23 cellular contexts compared by ENCODE assay signal in the genomic region with DNA sequence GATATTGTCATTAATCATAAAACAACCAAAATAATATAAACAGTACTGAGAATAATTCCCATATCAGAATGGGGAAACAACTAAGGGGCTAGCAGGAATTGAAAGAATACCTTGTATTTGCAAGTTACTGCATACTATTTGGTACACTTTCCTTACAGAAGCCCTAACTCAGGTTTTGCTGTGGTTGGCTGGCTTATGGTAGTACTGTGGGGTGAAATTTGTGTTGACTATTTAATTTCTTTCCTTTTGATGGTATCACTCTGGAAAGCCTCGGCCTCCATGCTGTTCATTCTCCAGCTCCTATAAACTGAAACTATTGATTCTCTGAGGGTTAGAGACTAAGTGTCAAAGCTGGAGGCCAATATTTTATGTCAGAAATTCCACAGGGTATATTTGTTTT. TPM values are rescaled to one million over a fixed set of nuclear protein-coding genes. Genes with fewer than 3 reads are reported as not detected.
DNase-seq lines count a peak whose midpoint lies in the region; ATAC-seq, FAIRE-seq and TF ChIP-seq lines count a peak whose summit lies in the region.
"Had no signal": no experiment of that assay in that cellular context is flagged by ENCODE, and none has a peak within 500 bp of the region (broad histone marks: within the 10 kb centered on the region; RNA-seq: fewer than 3 reads in every experiment).

No MANE protein-coding gene starts in this region.

- H3K9me3 ChIP-seq in HUES6 (ENCODE audit: control insufficient read depth, insufficient read depth, low read depth, low read length) (no peaks in the 10 kb centered on the region), H1 (ENCODE audit: insufficient read depth in 2 of 2, low read depth in 1 of 2, low read length in 1 of 2) (no peaks in the 10 kb centered on the region), mesenchymal stem cell (ENCODE audit: control insufficient read depth, low read length) (no peaks in the 10 kb centered on the region), smooth muscle cell (replicated peaks; ENCODE audit: low read depth) (no peaks in the 10 kb centered on the region), esophagus squamous epithelium (no peaks in the 10 kb centered on the region), Peyer's patch (no peaks in the 10 kb centered on the region)

- TF ChIP-seq POLR2A in H1 (IDR thresholded peaks at IDR 0.05; ENCODE audit: control extremely low read depth in 1 of 2, low read depth in 2 of 2, low read length in 2 of 2) (no peak), esophagus squamous epithelium (IDR thresholded peaks at IDR 0.05) (no peak), Peyer's patch (IDR thresholded peaks at IDR 0.05) (no peak)

- FAIRE-seq in H1 (lab: Jason Lieb, UNC): no peak

- H3K9ac ChIP-seq in HUES6 (ENCODE audit: low read length): no peak overlapping the region
- H3K9ac ChIP-seq in H1 (replicated peaks in 1 of 4; ENCODE audit: extremely low read depth in 1 of 4, low read depth in 3 of 4, low read length in 3 of 4): no peak overlapping the region
- peak overlapping the region; percentile 13 for H3K9ac ChIP-seq in mesenchymal stem cell (ENCODE audit: low read length)
- H3K9ac ChIP-seq in smooth muscle cell (ENCODE audit: low read depth): peak overlapping the region; percentile 84

- H3K4ac ChIP-seq in H1 (replicated peaks; ENCODE audit: insufficient read length, low read depth, low read length): no peak overlapping the region
- H3K4ac ChIP-seq in mesenchymal stem cell (ENCODE audit: low read depth in 1 of 2, low read length in 2 of 2): no peak overlapping the region

- no peak for DNase-seq in H1 (ENCODE audit: low read depth in 1 of 2, low spot score in 2 of 2)
- DNase-seq in mesenchymal stem cell: peak; percentile 29
- DNase-seq in smooth muscle cell (lab: John Stamatoyannopoulos, UW; ENCODE audit: unreplicated experiment): no peak
- no peak for DNase-seq in esophagus squamous epithelium (lab: John Stamatoyannopoulos, UW)
- no peak for DNase-seq in Peyer's patch
- no peak for DNase-seq in brain microvascular endothelial cell
- DNase-seq: activated CD8-positive, alpha-beta memory T cell treated with anti-CD3 and anti-CD28 coated beads, Interleukin-2, amount 50 U/mL, for 48 hours; activated gamma-delta T cell treated with Interleukin-2 at 50 U/mL for 16 hours; amygdala; DMS79 treated with DMSO at 0.1 percent for 48 hours; hippocampal formation; kidney glomerular epithelial cell; NCI-H1105 treated with DMSO at 0.1 percent for 48 hours; OCI-M1; SIG-M5; stimulated activated CD4-positive, alpha-beta T cell treated with anti-CD3 and anti-CD28 coated beads, Interleukin-2, amount 100 ng/mL, for 24 hours; stimulated activated naive CD8-positive, alpha-beta T cell treated with anti-CD3 and anti-CD28 coated beads, Interleukin-15, Interleukin-2, amounts not matched to agents 100 U/mL and 50 U/mL, for 24 hours; T-helper 17 cell; trophoblast cell had no signal

- H3K4me2 ChIP-seq in H1 (ENCODE audit: insufficient read depth in 1 of 2, low read depth in 2 of 2, low read length in 2 of 2) (peak overlapping the region; percentile 31 to 100; a peak in 3 of 4 replicates), mesenchymal stem cell (ENCODE audit: low read length, poor library complexity, severe bottlenecking) (no peak overlapping the region), smooth muscle cell (peak overlapping the region; percentile 98)

- H3K23ac ChIP-seq in H1 (ENCODE audit: insufficient read length) (no peak overlapping the region), mesenchymal stem cell (ENCODE audit: low read length in 2 of 2) (no peak overlapping the region)

- H4K8ac ChIP-seq in H1 (ENCODE audit: extremely low read depth, insufficient read depth, low read length) (no peak overlapping the region), mesenchymal stem cell (ENCODE audit: low read length) (no peak overlapping the region)

- H2AK5ac ChIP-seq in H1 (ENCODE audit: low read depth, low read length): no peak overlapping the region
- H2AK5ac ChIP-seq in mesenchymal stem cell (ENCODE audit: low read length, severe bottlenecking): no peak overlapping the region

- H2BK120ac ChIP-seq in H1 (replicated peaks; ENCODE audit: low read depth, low read length) (peak overlapping the region; percentile 13), mesenchymal stem cell (ENCODE audit: low read depth, low read length) (no peak overlapping the region)

- peak overlapping the region; percentile 49 for H3K4me3 ChIP-seq in HUES6 (ENCODE audit: low read depth, low read length)
- H3K4me3 ChIP-seq in H1 (ENCODE audit: extremely low read depth in 1 of 4, insufficient read depth in 2 of 4, low read depth in 3 of 4, low read length in 4 of 4): peak overlapping the region in 2 of 4 experiments; percentile 55 to 69; a peak in 2 of 8 replicates
- H3K4me3 ChIP-seq in mesenchymal stem cell (ENCODE audit: insufficient read depth in 1 of 2, low read depth in 1 of 2, low read length in 2 of 2): no peak overlapping the region
- H3K4me3 ChIP-seq in smooth muscle cell: peak overlapping the region; percentile 61
- H3K4me3 ChIP-seq in esophagus squamous epithelium: no peak overlapping the region
- H3K4me3 ChIP-seq in Peyer's patch: no peak overlapping the region
- no peak overlapping the region for H3K4me3 ChIP-seq in brain microvascular endothelial cell (ENCODE audit: low read depth, low read length)

- H4K20me1 ChIP-seq in H1 (replicated peaks in 1 of 2; ENCODE audit: control insufficient read depth in 1 of 2, insufficient read depth in 2 of 2, low read length in 2 of 2): peaks cover 0 to 2% of the 10 kb centered on the region in 2 experiments
- H4K20me1 ChIP-seq in smooth muscle cell (ENCODE audit: low read depth): no peaks in the 10 kb centered on the region

- peaks cover 0 to 50% of the 10 kb centered on the region in 2 experiments; a peak in 3 of 4 replicates for H3K79me2 ChIP-seq in H1 (ENCODE audit: control insufficient read depth in 1 of 2, insufficient read depth in 2 of 2, low read length in 2 of 2)
- peaks cover 78% of the 10 kb centered on the region for H3K79me2 ChIP-seq in smooth muscle cell (ENCODE audit: low read depth)

- H2BK15ac ChIP-seq in H1 (ENCODE audit: low read length): no peak overlapping the region
- no peak overlapping the region for H2BK15ac ChIP-seq in mesenchymal stem cell (ENCODE audit: low read depth, poor library complexity, severe bottlenecking)

- H2BK12ac ChIP-seq in H1 (ENCODE audit: low read depth, low read length) (no peak overlapping the region), mesenchymal stem cell (ENCODE audit: low read length in 2 of 2) (no peak overlapping the region)

- TF ChIP-seq CTCF in H1 (IDR thresholded peaks at IDR 0.05; ENCODE audit: control extremely low read depth in 1 of 3, insufficient read depth in 1 of 3, low read depth in 1 of 3, low read length in 3 of 3) (no peak), smooth muscle cell (IDR thresholded peaks at IDR 0.05; ENCODE audit: borderline replicate concordance, insufficient read depth, poor library complexity, severe bottlenecking) (no peak), esophagus squamous epithelium (IDR thresholded peaks at IDR 0.05) (no peak), Peyer's patch (IDR thresholded peaks at IDR 0.05) (no peak), brain microvascular endothelial cell (IDR thresholded peaks at IDR 0.05; ENCODE audit: low read depth, low read length, missing control alignments) (no peak)

- POLR2A ChIA-PET in H1 (lab: Charles Lee; ENCODE audit: partially characterized antibody): interaction anchor here (8.0 to 12.2 kb wide), 2 partner anchors 11 to 13 kb away, joined by 148 to 352 read pairs; a partner anchor contains a TSS

- H3K27ac ChIP-seq in HUES6 (ENCODE audit: low read depth, low read length) (0 out of 2 replicates have a peak overlapping the region, but pooled peaks have one; percentile 90), H1 (ENCODE audit: low read depth, low read length) (no peak overlapping the region), mesenchymal stem cell (ENCODE audit: low read length, poor library complexity, severe bottlenecking) (no peak overlapping the region), smooth muscle cell (ENCODE audit: low read depth) (peak overlapping the region; percentile 84), esophagus squamous epithelium (no peak overlapping the region), Peyer's patch (no peak overlapping the region), brain microvascular endothelial cell (no peak overlapping the region)
- H3K27ac ChIP-seq: VCaP had no signal

- intact Hi-C loops in esophagus squamous epithelium (cut with DNase I): loop anchor here (10.0 kb wide), 1 partner anchor 723 kb away; no protein-coding TSS in a partner anchor

- H3K14ac ChIP-seq in H1 (ENCODE audit: insufficient read length): no peak overlapping the region
- no peak overlapping the region for H3K14ac ChIP-seq in mesenchymal stem cell (ENCODE audit: low read length in 2 of 2)

- H3K23me2 ChIP-seq in H1 (ENCODE audit: low read depth, low read length): peaks cover 33% of the 10 kb centered on the region

- 76% methylated on average over 1 of the region's 1 CpG; no CpG with 5 or more reads in 1 of the 2 experiments for WGBS in H1 (ENCODE audit: extremely low coverage in 1 of 2, insufficient coverage in 1 of 2, insufficient read length in 1 of 2, insufficient replicate concordance in 2 of 2, low coverage in 1 of 2, low lambda C conversion rate in 2 of 2, missing lambda C conversion rate in 1 of 2), 2 experiments
- WGBS in mesenchymal stem cell: no CpG with 5 or more reads among the region's 1 CpG
- WGBS in smooth muscle cell (ENCODE audit: low lambda C conversion rate): 21% methylated on average over 1 of the region's 1 CpG
- WGBS in esophagus squamous epithelium, 2 donors: 78 to 100% methylated on average over 1 of the region's 1 CpG

- H3K4me1 ChIP-seq in HUES6 (ENCODE audit: control insufficient read depth, insufficient read depth, low read length) (peaks cover 62% of the 10 kb centered on the region), H1 (replicated peaks in 1 of 4; ENCODE audit: control insufficient read depth in 3 of 4, insufficient read depth in 4 of 4, low read length in 3 of 4) (peaks cover 9 to 43% (median 26%) of the 10 kb centered on the region in 4 experiments; a peak in 6 of 7 replicates), mesenchymal stem cell (ENCODE audit: control insufficient read depth, insufficient read depth, low read depth, low read length) (peaks cover 27% of the 10 kb centered on the region), smooth muscle cell (ENCODE audit: low read depth) (peaks cover 73% of the 10 kb centered on the region), esophagus squamous epithelium (peaks cover 4 to 56% (median 12%) of the 10 kb centered on the region in 3 donors), Peyer's patch (peaks cover 0 to 10% (median 5%) of the 10 kb centered on the region in 4 donors)

- H3K27me3 ChIP-seq in HUES6 (ENCODE audit: control insufficient read depth, insufficient read depth, low read length) (peaks cover 17% of the 10 kb centered on the region), H1 (replicated peaks in 1 of 4; ENCODE audit: control insufficient read depth in 3 of 4, extremely low read depth in 1 of 4, insufficient read depth in 3 of 4, low read length in 3 of 4) (peaks cover 0 to 5% (median 2%) of the 10 kb centered on the region in 4 experiments; a peak in 3 of 7 replicates), mesenchymal stem cell (ENCODE audit: control insufficient read depth in 1 of 2, insufficient read depth in 1 of 2, low read length in 2 of 2) (no peaks in the 10 kb centered on the region), smooth muscle cell (ENCODE audit: low read depth) (no peaks in the 10 kb centered on the region), esophagus squamous epithelium (peaks cover 0 to 23% (median 0%) of the 10 kb centered on the region in 4 donors), Peyer's patch (peaks cover 0 to 6% of the 10 kb centered on the region in 2 donors), brain microvascular endothelial cell (replicated peaks) (no peaks in the 10 kb centered on the region)

- H2AFZ ChIP-seq in H1 (ENCODE audit: low read length) (no peak overlapping the region), mesenchymal stem cell (ENCODE audit: low read depth, low read length) (no peak overlapping the region), smooth muscle cell (ENCODE audit: low read depth) (peak overlapping the region; percentile 73)

- peaks cover 16% of the 10 kb centered on the region for H3F3A ChIP-seq in smooth muscle cell (ENCODE audit: low read depth)

- no peak for TF ChIP-seq RAD21 in H1 (IDR thresholded peaks at IDR 0.05 in 1 of 2, conservative IDR thresholded peaks at IDR 0.05 in 1 of 2; ENCODE audit: low read depth in 2 of 2, low read length in 2 of 2)

- in situ Hi-C loops in brain microvascular endothelial cell (cut with HindIII; ENCODE audit: low pct_ligation_motif_present, low sequenced_read_pairs): loop anchor here (25.0 kb wide), 2 partner anchors 225 to 425 kb away; no protein-coding TSS in a partner anchor

- H2BK5ac ChIP-seq in H1 (ENCODE audit: low read depth, low read length) (no peak overlapping the region), mesenchymal stem cell (ENCODE audit: low read depth, low read length, poor library complexity, severe bottlenecking) (no peak overlapping the region)

- no peak overlapping the region for H3K56ac ChIP-seq in H1 (replicated peaks; ENCODE audit: insufficient read length, low read depth, low read length)

- peak overlapping the region; percentile 62 for H4K5ac ChIP-seq in H1 (ENCODE audit: insufficient read length, low read depth, low read length)

- CTCF ChIA-PET in H1 (lab: Charles Lee; ENCODE audit: partially characterized antibody): interaction anchor here (0.9 to 1.4 kb wide), 2 partner anchors 12 to 220 kb away, joined by 3 to 4 read pairs; no protein-coding TSS in a partner anchor

- H4K91ac ChIP-seq in H1 (replicated peaks; ENCODE audit: insufficient read length, low read length): peak overlapping the region; percentile 61
- no peak overlapping the region for H4K91ac ChIP-seq in mesenchymal stem cell (ENCODE audit: low read length)

- no peak for ATAC-seq in GM21367 (IDR thresholded peaks at IDR 0.05; ENCODE audit: unreplicated experiment)
- ATAC-seq: sciatic nerve; stimulated activated naive CD8-positive, alpha-beta T cell treated with anti-CD3 and anti-CD28 coated beads, Interleukin-15, Interleukin-2, amounts not matched to agents 100 U/mL and 50 U/mL, for 24 hours; T-helper 17 cell had no signal

- H3K36me3 ChIP-seq in HUES6 (ENCODE audit: control insufficient read depth, insufficient read depth, low read length) (no peaks in the 10 kb centered on the region), H1 (ENCODE audit: control insufficient read depth in 2 of 4, insufficient read depth in 4 of 4, low read length in 3 of 4) (no peaks in the 10 kb centered on the region), mesenchymal stem cell (ENCODE audit: control insufficient read depth in 1 of 2, insufficient read depth in 2 of 2, low read depth in 1 of 2, low read length in 2 of 2) (no peaks in the 10 kb centered on the region), smooth muscle cell (ENCODE audit: low read depth) (no peaks in the 10 kb centered on the region), esophagus squamous epithelium (no peaks in the 10 kb centered on the region), Peyer's patch (no peaks in the 10 kb centered on the region), brain microvascular endothelial cell (replicated peaks) (no peaks in the 10 kb centered on the region)

- no peak overlapping the region; the same call in 1 of the 2 replicates for H3K18ac ChIP-seq in H1 (ENCODE audit: extremely low read depth, low read length)
- H3K18ac ChIP-seq in mesenchymal stem cell (ENCODE audit: low read depth in 1 of 2, low read length in 2 of 2): no peak overlapping the region

- no peaks in the 10 kb centered on the region for H3K79me1 ChIP-seq in H1 (ENCODE audit: low read depth, low read length)
- H3K79me1 ChIP-seq in mesenchymal stem cell (replicated peaks; ENCODE audit: low read length, poor library complexity, severe bottlenecking): no peaks in the 10 kb centered on the region

- TF ChIP-seq EP300 in H1 (IDR thresholded peaks at IDR 0.05; ENCODE audit: borderline replicate concordance in 1 of 2, low read depth in 2 of 2, low read length in 2 of 2): no peak

- H2BK20ac ChIP-seq in H1 (ENCODE audit: low read length): no peak overlapping the region

RNA-seq across cellular contexts. Expression of a gene that starts 13.6 kb away (rescaled TPM):
- 8.0 and 8.2 TPM in 2 replicates for total RNA-seq in H1 (2021; fragmentation: NEBNext Ultra II Directional; extraction: Animal tissue kit (Norgen Biotek cat#: 25700))
- polyA plus RNA-seq in H1 (2011; rRNA removed) (1.5 and 2.2 TPM in 2 replicates), smooth muscle cell (0.50 and 0.53 TPM in 2 replicates)
- polyA plus RNA-seq in H1 (2011; cell fraction: cytosol; rRNA removed): 2.5 TPM
- 2.5 TPM for polyA plus RNA-seq in H1 (2011; cell fraction: nucleus; rRNA removed)
- polyA plus RNA-seq in H1 (2012, experiment 1 of 2): 4.3 to 6.0 TPM (median 4.5 TPM) in 4 replicates
- polyA plus RNA-seq in H1 (2012, experiment 2 of 2): 1.7 TPM
- polyA plus RNA-seq in H1 (2013, experiment 1 of 2): 2.1 TPM
- 1.8 TPM for polyA plus RNA-seq in H1 (2013, experiment 2 of 2)
- 3.4 and 4.2 TPM in 2 replicates for polyA minus RNA-seq in H1 (2011; rRNA and poly(A)+ RNA removed)
- polyA minus RNA-seq in H1 (2011; cell fraction: cytosol; rRNA and poly(A)+ RNA removed): 5.3 TPM
- 4.9 TPM for polyA minus RNA-seq in H1 (2011; cell fraction: nucleus; rRNA and poly(A)+ RNA removed)
- 1.8 TPM for polyA plus RNA-seq in mesenchymal stem cell (2013, experiment 1 of 2)
- polyA plus RNA-seq in mesenchymal stem cell (2013, experiment 2 of 2): 1.8 TPM
- total RNA-seq in smooth muscle cell (1.2 and 1.8 TPM in 2 replicates), esophagus squamous epithelium (under 1 TPM in 3 of 4 donors, not detected in 1; 0.53 to 0.57 (median 0.57) TPM), Peyer's patch (under 1 TPM in 1 of 4 donors, not detected in 3; 0.27 TPM)

RNA-seq across cellular contexts. Expression of a gene that starts 22.1 kb away (rescaled TPM):
- total RNA-seq in H1 (2021; fragmentation: NEBNext Ultra II Directional; extraction: Animal tissue kit (Norgen Biotek cat#: 25700)): 53.1 and 56.9 TPM in 2 replicates
- 36.1 and 62.1 TPM in 2 replicates for polyA plus RNA-seq in H1 (2011; rRNA removed)
- 51.8 TPM for polyA plus RNA-seq in H1 (2011; cell fraction: cytosol; rRNA removed)
- polyA plus RNA-seq in H1 (2011; cell fraction: nucleus; rRNA removed): 65.3 TPM
- 34.7 to 47.4 TPM (median 38.7 TPM) in 4 replicates for polyA plus RNA-seq in H1 (2012, experiment 1 of 2)
- 7.2 TPM for polyA plus RNA-seq in H1 (2012, experiment 2 of 2)
- 28.1 TPM for polyA plus RNA-seq in H1 (2013, experiment 1 of 2)
- polyA plus RNA-seq in H1 (2013, experiment 2 of 2): 31.0 TPM
- 123 and 154 TPM in 2 replicates for polyA minus RNA-seq in H1 (2011; rRNA and poly(A)+ RNA removed)
- polyA minus RNA-seq in H1 (2011; cell fraction: cytosol; rRNA and poly(A)+ RNA removed): 34.3 TPM
- 116 TPM for polyA minus RNA-seq in H1 (2011; cell fraction: nucleus; rRNA and poly(A)+ RNA removed)
- 29.2 TPM for polyA plus RNA-seq in mesenchymal stem cell (2013, experiment 1 of 2)
- polyA plus RNA-seq in mesenchymal stem cell (2013, experiment 2 of 2): 30.7 TPM
- 43.6 and 44.6 TPM in 2 replicates for total RNA-seq in smooth muscle cell
- 6.8 and 10.8 TPM in 2 replicates for polyA plus RNA-seq in smooth muscle cell
- 10 to 100 TPM; 22.7 to 49.6 (median 32.4) TPM for total RNA-seq in esophagus squamous epithelium
- total RNA-seq in Peyer's patch: 10 to 100 TPM; 25.2 to 65.2 (median 40.1) TPM

Comparison
In these comparisons a context has a peak if more than half of its experiments do, and no peak if none do; other contexts are left out.
1. H3K27ac ChIP-seq: peak in HUES6 (single experiment) and smooth muscle cell (single experiment); none in H1 (single experiment), mesenchymal stem cell (single experiment), esophagus squamous epithelium (0 of 4), Peyer's patch (0 of 4) and brain microvascular endothelial cell (single experiment).
2. H3K4me3 ChIP-seq: peak in HUES6 (single experiment) and smooth muscle cell (single experiment); none in mesenchymal stem cell (0 of 2), esophagus squamous epithelium (0 of 4), Peyer's patch (0 of 4) and brain microvascular endothelial cell (single experiment).
3. H3K9ac ChIP-seq: peak in mesenchymal stem cell (single experiment) and smooth muscle cell (single experiment); none in HUES6 (single experiment) and H1 (0 of 4).